Comparison of ENCODE assay signal across 18 cellular contexts in genomic region chr1:47453910-47454309, GRCh38. TPM values are rescaled to one million over a fixed set of nuclear protein-coding genes. Genes with fewer than 3 reads are reported as not detected.
"Had no signal": no experiment of that assay in that cellular context is flagged by ENCODE, and none has a peak within 500 bp of the region (broad histone marks: within the 10 kb centered on the region; RNA-seq: fewer than 3 reads in every experiment).

No MANE protein-coding gene starts in this region.

RNA-seq across cellular contexts. Expression of gene FOXE3, which starts 37.8 kb away (rescaled TPM):
- total RNA-seq: activated B cell treated with CpG ODN at 0.5 μM for 24 hours; activated CD4-positive, alpha-beta memory T cell treated with anti-CD3 and anti-CD28 coated beads for 36 hours; activated CD4-positive, alpha-beta T cell treated with anti-CD3 and anti-CD28 coated beads, Interleukin-2, amount 10 ng/mL, durations not matched to agents 24 days and 14 days; activated CD8-positive, alpha-beta memory T cell treated with anti-CD3 and anti-CD28 coated beads for 36 hours; activated CD8-positive, alpha-beta T cell treated with anti-CD3 and anti-CD28 coated beads for 36 hours; activated naive CD4-positive, alpha-beta T cell treated with anti-CD3 and anti-CD28 coated beads for 36 hours; activated naive CD4-positive, alpha-beta T cell treated with anti-CD3 and anti-CD28 coated beads, Interleukin-2, amount 50 U/mL, for 72 hours; activated naive CD8-positive, alpha-beta T cell treated with anti-CD3 and anti-CD28 coated beads for 36 hours; activated T-cell treated with anti-CD3 and anti-CD28 coated beads, Interleukin-2, amount 50 U/mL, for 4 hours; activated T-cell treated with anti-CD3 and anti-CD28 coated beads, Interleukin-2, amount 50 U/mL, for 72 hours; activated T-helper 1 cell treated with anti-CD3 and anti-CD28 coated beads, Interleukin-12 subunit alpha, Interleukin-12 subunit beta, Interleukin-2, Interleukin-4 antibody, amounts not matched to agents 30 ng/mL and 10 ng/mL and 1 ng/mL, durations not matched to agents 14 hours and 24 hours and 36 hours; activated T-helper 17 cell treated with anti-CD3 and anti-CD28 coated beads, Interleukin-2, amount 50 U/mL, for 72 hours; adrenal gland; aorta; body of pancreas; breast epithelium; cardiac septum; cerebellum had no signal
